ENCODE assay signal across 13 cellular contexts in genomic region chr10:132643709-132644543, GRCh38.
DNase-seq lines count a peak whose midpoint lies in the region; ATAC-seq, FAIRE-seq and TF ChIP-seq lines count a peak whose summit lies in the region.
"Had no signal": no experiment of that assay in that cellular context is flagged by ENCODE, and none has a peak within 500 bp of the region (broad histone marks: within the 10 kb centered on the region; RNA-seq: fewer than 3 reads in every experiment).

No MANE protein-coding gene starts in this region.

- H3K4me3 Mint-ChIP-seq in osteocyte (ENCODE audit: unreplicated experiment), result no peak overlapping the region
- H3K4me3 Mint-ChIP-seq: stimulated activated naive CD8-positive, alpha-beta T cell treated with anti-CD3 and anti-CD28 coated beads, Interleukin-15, Interleukin-2, amounts not matched to agents 100 ng/mL and 50 ng/mL, for 24 hours had no signal

- WGBS in spleen, 5 donors, result 79 to 92% (median 83%) methylated on average over 16 to 35 of the region's 35 CpGs

- H3K4me3 ChIP-seq in H7 (ENCODE audit: insufficient read depth, low read depth, low read length) (no peak overlapping the region), WERI-Rb-1 (ENCODE audit: low read depth, low read length) (no peak overlapping the region), spleen (no peak overlapping the region)

- intact Hi-C loops in spleen (cut with DNase I; ENCODE audit: low total_unique reads), result no loop called here

- H3K9me3 ChIP-seq in WERI-Rb-1 (ENCODE audit: severe bottlenecking), result no peaks in the 10 kb centered on the region
- peaks cover 0 to 9% (median 0%) of the 10 kb centered on the region in 8 donors for H3K9me3 ChIP-seq in spleen

- H3K27ac Mint-ChIP-seq in osteocyte (ENCODE audit: unreplicated experiment), result no peak overlapping the region
- H3K27ac Mint-ChIP-seq: stimulated activated naive CD8-positive, alpha-beta T cell treated with anti-CD3 and anti-CD28 coated beads, Interleukin-15, Interleukin-2, amounts not matched to agents 100 ng/mL and 50 ng/mL, for 24 hours had no signal

- no peaks in the 10 kb centered on the region for H3K9me3 Mint-ChIP-seq in osteocyte (ENCODE audit: unreplicated experiment)
- H3K9me3 Mint-ChIP-seq: stimulated activated naive CD8-positive, alpha-beta T cell treated with anti-CD3 and anti-CD28 coated beads, Interleukin-15, Interleukin-2, amounts not matched to agents 100 ng/mL and 50 ng/mL, for 24 hours had no signal

- H3K36me3 ChIP-seq in H7 (replicated peaks; ENCODE audit: control insufficient read depth, insufficient read depth, low read length), result no peaks in the 10 kb centered on the region
- H3K36me3 ChIP-seq in WERI-Rb-1, result no peaks in the 10 kb centered on the region
- peaks cover 0 to 46% (median 10%) of the 10 kb centered on the region in 6 donors for H3K36me3 ChIP-seq in spleen

- H3K27me3 ChIP-seq in H7 (ENCODE audit: control insufficient read depth, insufficient read depth, low read length) (no peaks in the 10 kb centered on the region), WERI-Rb-1 (ENCODE audit: insufficient read depth, low read depth, severe bottlenecking) (no peaks in the 10 kb centered on the region), spleen (replicated peaks in 1 of 7) (no peaks in the 10 kb centered on the region)

- H3K27ac ChIP-seq in WERI-Rb-1, result no peak overlapping the region
- H3K27ac ChIP-seq in spleen, result no peak overlapping the region

- TF ChIP-seq CTCF in WERI-Rb-1 (IDR thresholded peaks at IDR 0.05; ENCODE audit: low read depth, low read length), result peak; percentile 41
- no peak for TF ChIP-seq CTCF in spleen (IDR thresholded peaks at IDR 0.05 in 8 of 11, conservative IDR thresholded peaks at IDR 0.05 in 3 of 11)
- TF ChIP-seq CTCF in osteocyte (IDR thresholded peaks at IDR 0.05), result no peak

- no peak for FAIRE-seq in H54 (lab: Jason Lieb, UNC)
- FAIRE-seq: GM19239 had no signal

- H3K4me1 ChIP-seq in spleen, result peaks cover 0 to 33% (median 15%) of the 10 kb centered on the region in 6 donors

- DNase-seq in H7, result peak; percentile 80
- peak; percentile 40 for DNase-seq in WERI-Rb-1
- DNase-seq in iPS-NIHi11 (ENCODE audit: low spot score), result peak; percentile 68
- peak; percentile 71 for DNase-seq in spleen
- no peak for DNase-seq in osteocyte (ENCODE audit: extremely low spot score, unreplicated experiment)
- DNase-seq in H54 (ENCODE audit: insufficient read length, low spot score), result no peak
- DNase-seq: AML-193, amniotic stem cell, Kasumi-1, PC-3 had no signal

- TF ChIP-seq POLR2A in spleen (IDR thresholded peaks at IDR 0.05) (no peak), H54 (IDR thresholded peaks at IDR 0.05; ENCODE audit: low read depth, low read length) (no peak)

- H3K4me1 Mint-ChIP-seq in osteocyte (ENCODE audit: unreplicated experiment), result no peaks in the 10 kb centered on the region

- ATAC-seq in GM18861 (IDR thresholded peaks at IDR 0.05; ENCODE audit: unreplicated experiment), result no peak
- ATAC-seq: PC-3 had no signal

- no peaks in the 10 kb centered on the region for H3K27me3 Mint-ChIP-seq in osteocyte (ENCODE audit: unreplicated experiment)
- H3K27me3 Mint-ChIP-seq: stimulated activated naive CD8-positive, alpha-beta T cell treated with anti-CD3 and anti-CD28 coated beads, Interleukin-15, Interleukin-2, amounts not matched to agents 100 ng/mL and 50 ng/mL, for 24 hours had no signal

- no peaks in the 10 kb centered on the region for H3K36me3 Mint-ChIP-seq in osteocyte (ENCODE audit: unreplicated experiment)

Comparison
In these comparisons a context has a peak if more than half of its experiments do, and no peak if none do; other contexts are left out.
1. DNase-seq: peak in H7 (single experiment), WERI-Rb-1 (single experiment), iPS-NIHi11 (single experiment) and spleen (single experiment); none in osteocyte (single experiment) and H54 (single experiment).